In the genomic region with DNA sequence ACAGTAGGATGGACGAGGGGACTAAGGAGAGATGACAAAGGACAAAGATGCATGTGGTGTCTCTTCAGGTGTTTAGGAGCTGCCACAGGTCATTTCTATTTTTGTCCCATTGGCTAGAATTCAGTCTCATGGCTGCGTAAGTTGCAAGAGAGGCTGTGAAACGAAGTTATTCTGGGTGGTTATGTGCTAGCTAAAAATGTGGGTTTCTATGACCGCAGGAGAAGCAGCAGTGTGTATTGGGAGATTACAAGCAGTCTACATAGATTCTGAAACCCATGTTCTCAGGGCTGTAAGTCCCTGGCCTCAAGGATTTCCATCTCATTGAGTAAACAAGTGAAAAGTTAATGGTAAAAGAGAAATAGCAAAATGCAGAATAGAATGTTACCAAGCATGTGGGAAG, we compare ENCODE assay signal across 19 cellular contexts.
DNase-seq lines count a peak whose midpoint lies in the region; ATAC-seq and TF ChIP-seq lines count a peak whose summit lies in the region.
"Had no signal": no experiment of that assay in that cellular context is flagged by ENCODE, and none has a peak within 500 bp of the region (broad histone marks: within the 10 kb centered on the region; RNA-seq: fewer than 3 reads in every experiment).

No MANE protein-coding gene starts in this region.

- H3K27ac ChIP-seq in KMS-11 = peak overlapping the region; percentile 51
- H3K27ac ChIP-seq: 22Rv1 had no signal

- H2AFZ ChIP-seq in KMS-11 (ENCODE audit: low read depth) = peak overlapping the region; percentile 35

- H3K36me3 ChIP-seq in KMS-11 (ENCODE audit: insufficient read depth) = no peaks in the 10 kb centered on the region

- no peaks in the 10 kb centered on the region for H4K20me1 ChIP-seq in KMS-11 (ENCODE audit: insufficient read depth)

- peak; percentile 67 for ATAC-seq in HG02852 (IDR thresholded peaks at IDR 0.05; ENCODE audit: unreplicated experiment)
- ATAC-seq: HCT116 had no signal

- peak; percentile 10 for DNase-seq in NK-92 treated with Interleukin-12 subunit alpha and Interleukin-12 subunit beta, amount 100 ng/mL, for 24 hours (lab: John Stamatoyannopoulos, UW)
- no peak for DNase-seq in NK-92 (lab: John Stamatoyannopoulos, UW; ENCODE audit: unreplicated experiment)
- no peak for DNase-seq in putamen (ENCODE audit: low spot score)
- no peak for DNase-seq in activated CD4-positive, alpha-beta T cell treated with anti-CD3 and anti-CD28 coated beads for 48 hours
- no peak for DNase-seq in erythroblast (lab: John Stamatoyannopoulos, UW)
- no peak for DNase-seq in activated effector memory CD4-positive, alpha-beta T cell treated with anti-CD3 and anti-CD28 coated beads, Interleukin-2, amount 50 U/mL, for 16 hours
- DNase-seq: DMS79, GOT3, KBM-7, NCI-H1417, NCI-H187 treated with DMSO at 0.1 percent for 48 hours, NCI-H2227 treated with DMSO at 0.1 percent for 48 hours, NCI-H524, NCI-H82, T1000 had no signal

- peak overlapping the region; percentile 35; the same call in 1 of the 2 replicates for H3K9ac ChIP-seq in KMS-11

- no peaks in the 10 kb centered on the region for H3K79me2 ChIP-seq in KMS-11 (ENCODE audit: insufficient read depth, low read depth)

- H3K27me3 ChIP-seq in KMS-11 (ENCODE audit: insufficient read depth, low read depth) = no peaks in the 10 kb centered on the region

- TF ChIP-seq CTCF in KMS-11 (conservative IDR thresholded peaks at IDR 0.05; ENCODE audit: low read depth, low read length) = no peak

- H3K4me3 ChIP-seq in KMS-11 (IDR thresholded peaks at IDR 0.05; ENCODE audit: insufficient read depth, low read depth, low read length) = peak overlapping the region; percentile 90

- TF ChIP-seq POLR2A in erythroblast (IDR thresholded peaks at IDR 0.05; ENCODE audit: low read length) = no peak

- peak overlapping the region; percentile 65 for H3K4me2 ChIP-seq in KMS-11

- peaks cover 48% of the 10 kb centered on the region for H3K4me1 ChIP-seq in KMS-11 (ENCODE audit: low read depth, poor library complexity, severe bottlenecking)
